14 cellular contexts compared by ENCODE assay signal in the genomic region with DNA sequence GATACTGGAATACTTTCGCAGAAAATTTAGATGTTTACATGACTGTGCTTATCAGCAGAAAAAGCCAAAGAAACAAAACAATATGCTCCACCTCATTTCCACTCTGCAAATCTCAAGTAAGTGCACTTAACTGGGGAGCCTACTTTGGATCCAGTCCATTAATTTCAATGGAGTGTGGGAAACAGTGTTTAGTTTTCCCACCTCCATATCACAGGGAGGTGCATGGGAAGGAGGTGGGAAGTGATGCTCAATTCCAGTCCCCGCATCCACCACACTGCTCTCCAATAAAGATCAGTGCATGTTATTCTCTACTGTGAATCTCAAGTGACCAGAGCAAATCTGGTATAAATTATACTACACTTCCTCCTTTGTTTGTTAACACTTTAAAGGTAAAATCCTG.
"Had no signal": no experiment of that assay in that cellular context is flagged by ENCODE, and none has a peak within 500 bp of the region (broad histone marks: within the 10 kb centered on the region; RNA-seq: fewer than 3 reads in every experiment).

No MANE protein-coding gene starts in this region.

- H3K27ac Mint-ChIP-seq: activated CD8-positive, alpha-beta T cell treated with anti-CD3 and anti-CD28 coated beads for 36 hours; activated naive CD8-positive, alpha-beta T cell treated with anti-CD3 and anti-CD28 coated beads, Interleukin-2, amount 50 U/mL, for 24 hours; stimulated activated naive CD8-positive, alpha-beta T cell treated with anti-CD3 and anti-CD28 coated beads, Interleukin-15, Interleukin-2, amounts not matched to agents 100 ng/mL and 50 ng/mL, for 24 hours had no signal

- H3K4me3 ChIP-seq: ascending aorta, cardiac muscle cell, colonic mucosa, gastroesophageal sphincter, testis, upper lobe of right lung had no signal

- H3K9me3 Mint-ChIP-seq: activated CD8-positive, alpha-beta T cell treated with anti-CD3 and anti-CD28 coated beads for 36 hours; activated naive CD8-positive, alpha-beta T cell treated with anti-CD3 and anti-CD28 coated beads, Interleukin-2, amount 50 U/mL, for 24 hours; stimulated activated naive CD8-positive, alpha-beta T cell treated with anti-CD3 and anti-CD28 coated beads, Interleukin-15, Interleukin-2, amounts not matched to agents 100 ng/mL and 50 ng/mL, for 24 hours had no signal

- H3K4me3 Mint-ChIP-seq: activated CD8-positive, alpha-beta T cell treated with anti-CD3 and anti-CD28 coated beads for 36 hours; activated naive CD8-positive, alpha-beta T cell treated with anti-CD3 and anti-CD28 coated beads, Interleukin-2, amount 50 U/mL, for 24 hours; stimulated activated naive CD8-positive, alpha-beta T cell treated with anti-CD3 and anti-CD28 coated beads, Interleukin-15, Interleukin-2, amounts not matched to agents 100 ng/mL and 50 ng/mL, for 24 hours had no signal

- H2AFZ ChIP-seq: parathyroid adenoma had no signal

- ATAC-seq: activated CD8-positive, alpha-beta T cell treated with anti-CD3 and anti-CD28 coated beads for 36 hours; activated naive CD8-positive, alpha-beta T cell treated with anti-CD3 and anti-CD28 coated beads, Interleukin-2, amount 50 U/mL, for 24 hours; gastroesophageal sphincter; upper lobe of right lung had no signal

- DNase-seq: activated CD8-positive, alpha-beta memory T cell treated with anti-CD3 and anti-CD28 coated beads, Interleukin-2, amount 50 U/mL, for 4 hours; activated CD8-positive, alpha-beta T cell treated with anti-CD3 and anti-CD28 coated beads for 36 hours; activated naive CD4-positive, alpha-beta T cell; activated naive CD8-positive, alpha-beta T cell treated with anti-CD3 and anti-CD28 coated beads, Interleukin-2, amount 50 U/mL, for 24 hours; colonic mucosa; effector CD4-positive, alpha-beta T cell; stimulated activated CD4-positive, alpha-beta T cell treated with anti-CD3 and anti-CD28 coated beads, Interleukin-4, amount 100 ng/mL, for 1 hour; testis; upper lobe of right lung had no signal

- H3K36me3 ChIP-seq: ascending aorta, cardiac muscle cell, colonic mucosa, gastroesophageal sphincter, upper lobe of right lung had no signal

- H3K27me3 ChIP-seq: ascending aorta, cardiac muscle cell, colonic mucosa, gastroesophageal sphincter, testis, upper lobe of right lung had no signal

- H3K27ac ChIP-seq: cardiac muscle cell, colonic mucosa, gastroesophageal sphincter, parathyroid adenoma, testis, upper lobe of right lung had no signal

- H3K9me3 ChIP-seq: ascending aorta, colonic mucosa, gastroesophageal sphincter, testis, upper lobe of right lung had no signal

- H3K4me1 ChIP-seq: parathyroid adenoma, testis had no signal

- H3K9ac ChIP-seq: parathyroid adenoma had no signal
